13 cellular contexts compared by ENCODE assay signal in genomic region chr3:58429657-58430056, GRCh38. TPM values are rescaled to one million over a fixed set of nuclear protein-coding genes. Genes with fewer than 3 reads are reported as not detected.
DNase-seq lines count a peak whose midpoint lies in the region; ATAC-seq and TF ChIP-seq lines count a peak whose summit lies in the region.
"Had no signal": no experiment of that assay in that cellular context is flagged by ENCODE, and none has a peak within 500 bp of the region (broad histone marks: within the 10 kb centered on the region; RNA-seq: fewer than 3 reads in every experiment).

No MANE protein-coding gene starts in this region.

- H3K36me3 Mint-ChIP-seq in activated T-cell treated with anti-CD3 and anti-CD28 coated beads, Interleukin-2, amount 50 U/mL, for 4 hours (ENCODE audit: insufficient read depth): peaks cover 35% of the 10 kb centered on the region

- TF ChIP-seq CTCF in GM13977 (IDR thresholded peaks at IDR 0.05; ENCODE audit: extremely low read depth, insufficient read depth, missing control alignments) (no peak), fibroblast of the aortic adventitia (IDR thresholded peaks at IDR 0.05; ENCODE audit: insufficient read depth, low read length) (no peak)

- H3K27me3 Mint-ChIP-seq in activated T-cell treated with anti-CD3 and anti-CD28 coated beads, Interleukin-2, amount 50 U/mL, for 4 hours (ENCODE audit: low read depth): no peaks in the 10 kb centered on the region

- DNase-seq in GM13977 (ENCODE audit: low spot score) (peak; percentile 46), fibroblast of the aortic adventitia (ENCODE audit: low read depth) (peak; percentile 17), T1000 (lab: John Stamatoyannopoulos, UW) (no peak), foreskin melanocyte (no peak), NAMALWA (ENCODE audit: low spot score) (no peak)
- no peak for DNase-seq in activated T-cell treated with anti-CD3 and anti-CD28 coated beads, Interleukin-2, amount 50 U/mL, for 4 hours
- DNase-seq: activated naive CD4-positive, alpha-beta T cell treated with anti-CD3 and anti-CD28 coated beads, Interleukin-2, amount 50 U/mL, for 16 hours; Caco-2; effector memory CD4-positive, alpha-beta T cell; NCI-H2029; PC-3 had no signal

- no peak overlapping the region for H3K4me3 ChIP-seq in fibroblast of the aortic adventitia (ENCODE audit: low read depth, low read length)

- H3K4me1 Mint-ChIP-seq in activated T-cell treated with anti-CD3 and anti-CD28 coated beads, Interleukin-2, amount 50 U/mL, for 4 hours (ENCODE audit: low read depth): peaks cover 17% of the 10 kb centered on the region

- in situ Hi-C loops in GM13977 (cut with MboI; ENCODE audit: low pct_unique_long_range_greater_than_20kb, low sequenced_read_pairs, unreplicated experiment): no loop called here

- ATAC-seq in GM21526 (IDR thresholded peaks at IDR 0.05; ENCODE audit: low FRiP score, unreplicated experiment): peak; percentile 43
- peak; percentile 27 for ATAC-seq in HG03175 (IDR thresholded peaks at IDR 0.05; ENCODE audit: unreplicated experiment)
- ATAC-seq in activated T-cell treated with anti-CD3 and anti-CD28 coated beads, Interleukin-2, amount 50 U/mL, for 4 hours: no peak
- ATAC-seq: PC-3 had no signal

- no peak overlapping the region for H3K4me3 Mint-ChIP-seq in activated T-cell treated with anti-CD3 and anti-CD28 coated beads, Interleukin-2, amount 50 U/mL, for 4 hours

- no peaks in the 10 kb centered on the region for H3K9me3 Mint-ChIP-seq in activated T-cell treated with anti-CD3 and anti-CD28 coated beads, Interleukin-2, amount 50 U/mL, for 4 hours

RNA-seq across cellular contexts. Expression of gene PDHB, which starts 4.0 kb away (rescaled TPM):
- 75.4 and 82.3 TPM in 2 replicates for total RNA-seq in fibroblast of the aortic adventitia (ENCODE audit: low replicate concordance)
- total RNA-seq in activated T-cell treated with anti-CD3 and anti-CD28 coated beads, Interleukin-2, amount 50 U/mL, for 4 hours: 10 to 100 TPM; 54.8 to 62.3 (median 55.6) TPM

Comparison
In these comparisons a context has a peak if more than half of its experiments do, and no peak if none do; other contexts are left out.
1. DNase-seq: peak in GM13977 (single experiment) and fibroblast of the aortic adventitia (single experiment); none in activated T-cell treated with anti-CD3 and anti-CD28 coated beads, Interleukin-2, amount 50 U/mL, for 4 hours (single experiment), T1000 (single experiment), foreskin melanocyte (single experiment) and NAMALWA (single experiment).
2. ATAC-seq: peak in GM21526 (single experiment) and HG03175 (single experiment); none in activated T-cell treated with anti-CD3 and anti-CD28 coated beads, Interleukin-2, amount 50 U/mL, for 4 hours (0 of 2).